In genomic region chr12:115871714-115872113, GRCh38 we compare ENCODE assay signal across 8 cellular contexts.
DNase-seq lines count a peak whose midpoint lies in the region; ATAC-seq and TF ChIP-seq lines count a peak whose summit lies in the region.

No MANE protein-coding gene starts in this region.

- TF ChIP-seq CTCF in mesothelial cell of epicardium (IDR thresholded peaks at IDR 0.05; ENCODE audit: unreplicated experiment): peak; percentile 77

- peaks cover 6% of the 10 kb centered on the region for H3K9me3 Mint-ChIP-seq in mesothelial cell of epicardium

- POLR2A ChIA-PET in HEK293T (lab: Yijun Ruan, JAX): no interaction called here

- H3K4me3 Mint-ChIP-seq in mesothelial cell of epicardium: no peak overlapping the region

- H3K27me3 Mint-ChIP-seq in mesothelial cell of epicardium (ENCODE audit: low read depth): no peaks in the 10 kb centered on the region

- no peak for ATAC-seq in HG02840 (IDR thresholded peaks at IDR 0.05; ENCODE audit: low FRiP score, unreplicated experiment)

- no peak overlapping the region for H3K27ac Mint-ChIP-seq in mesothelial cell of epicardium

- DNase-seq in Daoy (ENCODE audit: low read depth) (peak; percentile 9), HEK293T (ENCODE audit: extremely low spot score) (peak; percentile 67), NCI-H510A (lab: John Stamatoyannopoulos, UW) (peak; percentile 83), cerebellar cortex (ENCODE audit: low spot score) (peak; percentile 10), mesothelial cell of epicardium (ENCODE audit: low spot score in 2 of 2, unreplicated experiment in 2 of 2) (no peak), OCI-M2 (lab: John Stamatoyannopoulos, UW; ENCODE audit: unreplicated experiment) (no peak), GOT3 (lab: John Stamatoyannopoulos, UW) (no peak)

- peaks cover 31% of the 10 kb centered on the region for H3K4me1 Mint-ChIP-seq in mesothelial cell of epicardium

- H3K36me3 Mint-ChIP-seq in mesothelial cell of epicardium: no peaks in the 10 kb centered on the region

- CTCF ChIA-PET in HEK293T (lab: Yijun Ruan, JAX): interaction anchor here (0.6 to 1.5 kb wide), 4 partner anchors 9 to 1885 kb away, joined by 4 to 7 read pairs (median 4); no protein-coding TSS in a partner anchor

TF ChIP-seq in HEK293T, 16 proteins besides CTCF, POLR2A, EP300 and RAD21:
- no peak for TF ChIP-seq PKNOX1 (IDR thresholded peaks at IDR 0.05)
- TF ChIP-seq L3MBTL2 (conservative IDR thresholded peaks at IDR 0.05): no peak
- TF ChIP-seq SUZ12 (IDR thresholded peaks at IDR 0.05): no peak
- TF ChIP-seq FOXA1 (IDR thresholded peaks at IDR 0.05): no peak
- TF ChIP-seq SP1 (IDR thresholded peaks at IDR 0.05): no peak
- no peak for TF ChIP-seq NFRKB (IDR thresholded peaks at IDR 0.05)
- TF ChIP-seq CTBP1 (IDR thresholded peaks at IDR 0.05; ENCODE audit: borderline replicate concordance): no peak
- no peak for TF ChIP-seq ZNF384 (IDR thresholded peaks at IDR 0.05)
- no peak for TF ChIP-seq LEF1 (IDR thresholded peaks at IDR 0.05; ENCODE audit: borderline replicate concordance)
- no peak for TF ChIP-seq FOXK2 (IDR thresholded peaks at IDR 0.05)
- no peak for TF ChIP-seq HDGF (IDR thresholded peaks at IDR 0.05; ENCODE audit: borderline replicate concordance)
- TF ChIP-seq ARNT (IDR thresholded peaks at IDR 0.05): no peak
- no peak for TF ChIP-seq ELF4 (IDR thresholded peaks at IDR 0.05)
- TF ChIP-seq TARDBP (IDR thresholded peaks at IDR 0.05): no peak

Comparison
In these comparisons a context has a peak if more than half of its experiments do, and no peak if none do; other contexts are left out.
1. DNase-seq: peak in Daoy (single experiment), HEK293T (single experiment), NCI-H510A (single experiment) and cerebellar cortex (single experiment); none in mesothelial cell of epicardium (0 of 2), OCI-M2 (single experiment) and GOT3 (single experiment).